1 cellular context compared by ENCODE assay signal in genomic region chr3:58176185-58176530, GRCh38.
TF ChIP-seq lines count a peak whose summit lies in the region.

No MANE protein-coding gene starts in this region.

TF ChIP-seq in K562, 482 proteins besides CTCF, POLR2A, EP300 and RAD21 (continued from another document):
- no peak for TF ChIP-seq HNRNPK (IDR thresholded peaks at IDR 0.05; ENCODE audit: low read depth, low read length, poor library complexity, severe bottlenecking)
- TF ChIP-seq PYGO2 (tag; IDR thresholded peaks at IDR 0.05): no peak
- TF ChIP-seq BCOR (IDR thresholded peaks at IDR 0.05): peak; percentile 73
- TF ChIP-seq MLLT1 (IDR thresholded peaks at IDR 0.05): no peak
- peak; percentile 49 for TF ChIP-seq RBM25 (IDR thresholded peaks at IDR 0.05; ENCODE audit: low read depth, low read length, severe bottlenecking)
TF ChIP-seq in K562: peak in this region for 4.
